In the genomic region with DNA sequence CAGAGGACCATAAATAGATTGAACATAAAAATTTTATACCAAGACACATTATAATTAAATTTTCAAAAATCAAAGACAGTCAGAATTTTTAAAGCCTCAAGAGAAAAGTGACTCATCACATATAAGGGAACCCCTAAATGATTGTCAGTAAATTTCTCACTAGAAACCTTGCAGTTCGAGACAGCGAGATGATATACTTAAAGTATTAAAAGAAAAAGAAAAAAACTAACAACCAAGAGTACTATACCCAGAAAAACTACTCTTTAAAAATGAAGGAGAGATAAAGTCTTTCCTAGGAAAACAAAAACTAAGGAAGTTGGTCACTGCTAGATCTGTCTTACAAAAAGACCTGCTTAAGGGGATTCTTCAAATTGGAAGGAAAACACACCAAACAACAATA, we compare ENCODE assay signal across 3 cellular contexts.
"Had no signal": no experiment of that assay in that cellular context is flagged by ENCODE, and none has a peak within 500 bp of the region (broad histone marks: within the 10 kb centered on the region; RNA-seq: fewer than 3 reads in every experiment).

No MANE protein-coding gene starts in this region.

- H3K4me3 ChIP-seq: GM12878 had no signal

- DNase-seq: GDM1, GF-D8 had no signal
